In genomic region chr1:178126790-178127189, GRCh38 we compare ENCODE assay signal across 9 cellular contexts. TPM values are rescaled to one million over a fixed set of nuclear protein-coding genes. Genes with fewer than 3 reads are reported as not detected.
DNase-seq lines count a peak whose midpoint lies in the region; ATAC-seq and TF ChIP-seq lines count a peak whose summit lies in the region.
"Had no signal": no experiment of that assay in that cellular context is flagged by ENCODE, and none has a peak within 500 bp of the region (broad histone marks: within the 10 kb centered on the region; RNA-seq: fewer than 3 reads in every experiment).

No MANE protein-coding gene starts in this region.

- ATAC-seq in HG03432 (IDR thresholded peaks at IDR 0.05; ENCODE audit: unreplicated experiment): peak; percentile 66
- peak; percentile 86 to 93 for ATAC-seq in lower lobe of right lung
- no peak for ATAC-seq in GM18498 (IDR thresholded peaks at IDR 0.05; ENCODE audit: unreplicated experiment)
- no peak for ATAC-seq in GM21723 (IDR thresholded peaks at IDR 0.05; ENCODE audit: unreplicated experiment)

- H3K27ac ChIP-seq in lower lobe of right lung: peak overlapping the region; percentile 47

- H3K9me3 ChIP-seq in lower lobe of right lung: no peaks in the 10 kb centered on the region

- TF ChIP-seq CTCF in astrocyte of the spinal cord (IDR thresholded peaks at IDR 0.05; ENCODE audit: low read depth, low read length): no peak
- TF ChIP-seq CTCF in lower lobe of right lung (IDR thresholded peaks at IDR 0.05): no peak

- in situ Hi-C loops in Caki2 (cut with HindIII; ENCODE audit: low pct_unique_long_range_greater_than_20kb, low sequenced_read_pairs) (no loop called here), astrocyte of the spinal cord (cut with HindIII; ENCODE audit: low sequenced_read_pairs) (no loop called here)

- H3K36me3 Mint-ChIP-seq in T-helper 2 cell treated with Interferon-gamma antibody and Interleukin-4, amounts not matched to agents 5 μg/mL and 100 μg/mL, for 36 hours (ENCODE audit: low read depth): no peaks in the 10 kb centered on the region

- peaks cover 34% of the 10 kb centered on the region for H3K4me1 ChIP-seq in lower lobe of right lung

- H3K36me3 ChIP-seq in lower lobe of right lung: no peaks in the 10 kb centered on the region

- no peaks in the 10 kb centered on the region for H3K27me3 ChIP-seq in lower lobe of right lung (ENCODE audit: low read depth)

- intact Hi-C loops in lower lobe of right lung (cut with DNase I): no loop called here

- no peaks in the 10 kb centered on the region for H3K9me3 Mint-ChIP-seq in T-helper 2 cell treated with Interferon-gamma antibody and Interleukin-4, amounts not matched to agents 5 μg/mL and 100 μg/mL, for 36 hours

- H3K27me3 Mint-ChIP-seq in T-helper 2 cell treated with Interferon-gamma antibody and Interleukin-4, amounts not matched to agents 5 μg/mL and 100 μg/mL, for 36 hours (ENCODE audit: low read depth): no peaks in the 10 kb centered on the region

- no peak overlapping the region for H3K4me3 ChIP-seq in astrocyte of the spinal cord (ENCODE audit: low read depth, low read length)
- H3K4me3 ChIP-seq in lower lobe of right lung: no peak overlapping the region

- no peaks in the 10 kb centered on the region for H3K4me1 Mint-ChIP-seq in T-helper 2 cell treated with Interferon-gamma antibody and Interleukin-4, amounts not matched to agents 5 μg/mL and 100 μg/mL, for 36 hours (ENCODE audit: low read depth)

- no peak overlapping the region for H3K4me3 Mint-ChIP-seq in T-helper 2 cell treated with Interferon-gamma antibody and Interleukin-4, amounts not matched to agents 5 μg/mL and 100 μg/mL, for 36 hours

- H3K27ac Mint-ChIP-seq in T-helper 2 cell treated with Interferon-gamma antibody and Interleukin-4, amounts not matched to agents 5 μg/mL and 100 μg/mL, for 36 hours: no peak overlapping the region

- peak; percentile 86 for DNase-seq in Caki2 (ENCODE audit: low read depth)
- peak; percentile 91 for DNase-seq in astrocyte of the spinal cord (ENCODE audit: low read depth, low spot score)
- no peak for DNase-seq in lower lobe of right lung
- no peak for DNase-seq in T-helper 2 cell treated with Interferon-gamma antibody and Interleukin-4, amounts not matched to agents 5 μg/mL and 100 μg/mL, for 36 hours (ENCODE audit: low spot score)
- DNase-seq in stimulated activated naive CD4-positive, alpha-beta T cell (lab: John Stamatoyannopoulos, UW): no peak
- DNase-seq: activated naive CD4-positive, alpha-beta T cell treated with Interleukin-2 at 50 U/mL for 16 hours had no signal

RNA-seq across cellular contexts. Expression of gene RASAL2, which starts 32.9 kb away (rescaled TPM):
- 7.4 and 8.6 TPM in 2 replicates for total RNA-seq in Caki2 (2014; rRNA removed; shearing (Covaris generic); ENCODE audit: low replicate concordance)
- total RNA-seq in lower lobe of right lung: 48.3 TPM

Comparison
In these comparisons a context has a peak if more than half of its experiments do, and no peak if none do; other contexts are left out.
1. DNase-seq: peak in Caki2 (single experiment) and astrocyte of the spinal cord (single experiment); none in lower lobe of right lung (single experiment), T-helper 2 cell treated with Interferon-gamma antibody and Interleukin-4, amounts not matched to agents 5 μg/mL and 100 μg/mL, for 36 hours (single experiment) and stimulated activated naive CD4-positive, alpha-beta T cell (0 of 6).
2. ATAC-seq: peak in HG03432 (single experiment) and lower lobe of right lung (2 of 2); none in GM18498 (single experiment) and GM21723 (single experiment).